Comparison of ENCODE assay signal across 8 cellular contexts in the genomic region with DNA sequence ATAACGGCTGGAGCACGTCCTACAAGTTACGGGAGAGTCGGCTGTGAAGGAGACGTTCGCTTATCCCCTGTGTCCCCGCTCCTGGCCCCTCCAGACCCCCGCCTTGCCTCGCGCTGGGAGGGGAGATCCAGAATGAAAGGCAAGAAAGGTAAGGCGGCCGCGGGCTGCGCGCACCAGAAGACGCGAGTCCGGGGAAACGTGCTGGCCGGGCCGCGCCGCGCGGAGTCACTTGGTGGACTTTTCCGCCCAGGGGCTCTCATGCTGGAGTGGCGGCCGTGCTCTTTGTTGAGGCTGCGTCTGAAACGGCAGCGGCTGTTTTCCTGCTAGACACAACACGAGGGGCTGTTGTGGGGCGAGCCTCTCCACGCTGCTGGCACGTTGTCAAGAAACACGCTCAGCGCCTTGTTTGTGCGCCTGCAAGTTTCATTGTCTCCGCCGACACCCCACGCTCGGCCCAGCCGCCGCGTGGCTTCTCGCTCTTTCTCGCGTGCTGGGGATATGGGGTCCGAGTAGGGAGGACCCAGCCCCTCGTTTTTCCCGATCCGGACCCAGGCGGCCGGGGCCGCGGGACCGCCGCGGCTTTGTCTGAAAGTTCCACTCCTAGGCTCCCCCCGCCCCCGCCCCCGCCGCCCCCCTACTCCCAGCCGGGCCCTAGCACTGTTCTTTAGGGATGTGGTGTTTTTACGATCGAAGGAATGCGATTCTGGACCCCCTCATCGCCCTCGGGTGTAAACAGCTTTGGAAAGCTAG. TPM values are rescaled to one million over a fixed set of nuclear protein-coding genes. Genes with fewer than 3 reads are reported as not detected.
DNase-seq lines count a peak whose midpoint lies in the region; ATAC-seq and TF ChIP-seq lines count a peak whose summit lies in the region.

No MANE protein-coding gene starts in this region.

- no peaks in the 10 kb centered on the region for H3K9me3 ChIP-seq in MM.1S (replicated peaks; ENCODE audit: insufficient read depth, low read length)
- no peaks in the 10 kb centered on the region for H3K9me3 ChIP-seq in ectodermal cell (ENCODE audit: control insufficient read depth, low read length)
- no peaks in the 10 kb centered on the region for H3K9me3 ChIP-seq in mesenchymal stem cell (ENCODE audit: control insufficient read depth, low read length)

- H3K9me2 ChIP-seq in MM.1S (replicated peaks; ENCODE audit: insufficient read depth, low read length) = no peaks in the 10 kb centered on the region

- H3K4me2 ChIP-seq in MM.1S (ENCODE audit: low read depth, low read length) (peak overlapping the region; percentile 52; the same call in 1 of the 2 replicates), mesenchymal stem cell (ENCODE audit: low read length, poor library complexity, severe bottlenecking) (peak overlapping the region; percentile 59)

- H3K4me1 ChIP-seq in MM.1S (ENCODE audit: low read length) = peaks cover 12% of the 10 kb centered on the region
- peaks cover 17% of the 10 kb centered on the region for H3K4me1 ChIP-seq in ectodermal cell (ENCODE audit: control insufficient read depth, insufficient read depth, low read length)
- H3K4me1 ChIP-seq in mesenchymal stem cell (ENCODE audit: control insufficient read depth, insufficient read depth, low read depth, low read length) = no peaks in the 10 kb centered on the region

- WGBS in ectodermal cell, 2 experiments = 0% methylated on average over 65 to 69 of the region's 69 CpGs
- WGBS in mesenchymal stem cell = under 1% methylated on average over 41 of the region's 69 CpGs

- no peaks in the 10 kb centered on the region for H3K9me3 Mint-ChIP-seq in activated CD4-positive, alpha-beta memory T cell treated with anti-CD3 and anti-CD28 coated beads, Interleukin-2, amount 10 ng/mL, durations not matched to agents 7 days and 5 days

- H3K4ac ChIP-seq in mesenchymal stem cell (ENCODE audit: low read depth in 1 of 2, low read length in 2 of 2) = peak overlapping the region; percentile 81 to 89

- H2BK15ac ChIP-seq in mesenchymal stem cell (ENCODE audit: low read depth, poor library complexity, severe bottlenecking) = peak overlapping the region; percentile 75

- H4K20me1 ChIP-seq in MM.1S (ENCODE audit: insufficient read depth, low read length) = no peaks in the 10 kb centered on the region

- H4K91ac ChIP-seq in mesenchymal stem cell (ENCODE audit: low read length) = peak overlapping the region; percentile 97

- H4K8ac ChIP-seq in mesenchymal stem cell (ENCODE audit: low read length) = peak overlapping the region; percentile 83

- H3K23ac ChIP-seq in mesenchymal stem cell (ENCODE audit: low read length in 2 of 2) = peak overlapping the region; percentile 29 to 74

- POLR2A ChIA-PET in activated CD4-positive, alpha-beta memory T cell treated with anti-CD3 and anti-CD28 coated beads, Interleukin-2, amount 10 ng/mL, durations not matched to agents 7 days and 5 days (lab: Charles Lee) = interaction anchor here (0.8 to 10.9 kb wide), 13 partner anchors 9 to 212 kb away, joined by 3 to 143 read pairs (median 4); no protein-coding TSS in a partner anchor

- H2BK12ac ChIP-seq in mesenchymal stem cell (ENCODE audit: low read length in 2 of 2) = peak overlapping the region; percentile 52 to 95

- H2BK5ac ChIP-seq in mesenchymal stem cell (ENCODE audit: low read depth, low read length, poor library complexity, severe bottlenecking) = peak overlapping the region; percentile 58

- H3K9ac ChIP-seq in MM.1S (ENCODE audit: low read length) (no peak overlapping the region), mesenchymal stem cell (ENCODE audit: low read length) (peak overlapping the region; percentile 100)

- no peak overlapping the region for H3K27ac ChIP-seq in MM.1S (ENCODE audit: low read length)
- peak overlapping the region; percentile 87 for H3K27ac ChIP-seq in ectodermal cell (ENCODE audit: insufficient read depth, low read depth, low read length, poor library complexity, severe bottlenecking)
- peak overlapping the region; percentile 97 for H3K27ac ChIP-seq in mesenchymal stem cell (ENCODE audit: low read length, poor library complexity, severe bottlenecking)

- peak overlapping the region; percentile 11; the same call in 1 of the 2 replicates for H3K4me3 ChIP-seq in MM.1S (ENCODE audit: low read length)
- peak overlapping the region; percentile 92 for H3K4me3 ChIP-seq in ectodermal cell (ENCODE audit: insufficient read depth, low read depth, low read length)
- H3K4me3 ChIP-seq in mesenchymal stem cell (ENCODE audit: insufficient read depth in 1 of 2, low read depth in 1 of 2, low read length in 2 of 2) = peak overlapping the region; percentile 91 to 96

- ATAC-seq in GM19467 (IDR thresholded peaks at IDR 0.05; ENCODE audit: unreplicated experiment) (no peak), esophagus mucosa (no peak)

- H3K36me3 ChIP-seq in MM.1S (replicated peaks; ENCODE audit: insufficient read depth, low read length) (no peaks in the 10 kb centered on the region), ectodermal cell (ENCODE audit: control insufficient read depth, insufficient read depth, low read length) (no peaks in the 10 kb centered on the region), mesenchymal stem cell (ENCODE audit: control insufficient read depth in 1 of 2, insufficient read depth in 2 of 2, low read depth in 1 of 2, low read length in 2 of 2) (no peaks in the 10 kb centered on the region)

- H3K4me3 Mint-ChIP-seq in activated CD4-positive, alpha-beta memory T cell treated with anti-CD3 and anti-CD28 coated beads, Interleukin-2, amount 10 ng/mL, durations not matched to agents 7 days and 5 days = peak overlapping the region; percentile 92

- no peaks in the 10 kb centered on the region for H3K27me3 Mint-ChIP-seq in activated CD4-positive, alpha-beta memory T cell treated with anti-CD3 and anti-CD28 coated beads, Interleukin-2, amount 10 ng/mL, durations not matched to agents 7 days and 5 days

- no peak for TF ChIP-seq CTCF in MM.1S (IDR thresholded peaks at IDR 0.05; ENCODE audit: low read length)

- peak overlapping the region; percentile 71 for H2BK120ac ChIP-seq in mesenchymal stem cell (ENCODE audit: low read depth, low read length)

- no peak overlapping the region for H2AFZ ChIP-seq in MM.1S (ENCODE audit: low read length)
- H2AFZ ChIP-seq in mesenchymal stem cell (ENCODE audit: low read depth, low read length) = no peak overlapping the region

- peak; percentile 57 for DNase-seq in COR-L47 (lab: John Stamatoyannopoulos, UW)
- DNase-seq in MM.1S = no peak
- peak; percentile 66 for DNase-seq in activated CD4-positive, alpha-beta memory T cell treated with anti-CD3 and anti-CD28 coated beads, Interleukin-2, amount 10 ng/mL, durations not matched to agents 7 days and 5 days
- peak; percentile 82 for DNase-seq in mesenchymal stem cell
- DNase-seq in stimulated activated CD8-positive, alpha-beta memory T cell treated with anti-CD3 and anti-CD28 coated beads, Interleukin-15, amount 100 ng/mL, for 1 hour (ENCODE audit: low read depth) = peak; percentile 41

- H3K79me2 ChIP-seq in MM.1S (ENCODE audit: low read length) = no peaks in the 10 kb centered on the region

- CTCF ChIA-PET in activated CD4-positive, alpha-beta memory T cell treated with anti-CD3 and anti-CD28 coated beads, Interleukin-2, amount 10 ng/mL, durations not matched to agents 7 days and 5 days (lab: Charles Lee) = interaction anchor here (1.8 to 8.8 kb wide), 2 partner anchors 135 to 145 kb away, joined by 7 to 75 read pairs; no protein-coding TSS in a partner anchor

- peaks cover 2% of the 10 kb centered on the region for H3K79me1 ChIP-seq in mesenchymal stem cell (replicated peaks; ENCODE audit: low read length, poor library complexity, severe bottlenecking)

- peak overlapping the region; percentile 96 for H3K27ac Mint-ChIP-seq in activated CD4-positive, alpha-beta memory T cell treated with anti-CD3 and anti-CD28 coated beads, Interleukin-2, amount 10 ng/mL, durations not matched to agents 7 days and 5 days

- H3K14ac ChIP-seq in mesenchymal stem cell (ENCODE audit: low read length in 2 of 2) = peak overlapping the region; percentile 29 to 73

- H3F3A ChIP-seq in MM.1S (ENCODE audit: insufficient read depth, low read length) = peaks cover 34% of the 10 kb centered on the region

- peak overlapping the region; percentile 89 to 96 for H3K18ac ChIP-seq in mesenchymal stem cell (ENCODE audit: low read depth in 1 of 2, low read length in 2 of 2)

- peaks cover 61% of the 10 kb centered on the region for H3K27me3 ChIP-seq in MM.1S (replicated peaks; ENCODE audit: insufficient read depth, low read length)
- H3K27me3 ChIP-seq in ectodermal cell (ENCODE audit: control insufficient read depth, insufficient read depth, low read length, poor library complexity, severe bottlenecking) = no peaks in the 10 kb centered on the region
- no peaks in the 10 kb centered on the region for H3K27me3 ChIP-seq in mesenchymal stem cell (ENCODE audit: control insufficient read depth in 1 of 2, insufficient read depth in 1 of 2, low read length in 2 of 2)

- H3K4me1 Mint-ChIP-seq in activated CD4-positive, alpha-beta memory T cell treated with anti-CD3 and anti-CD28 coated beads, Interleukin-2, amount 10 ng/mL, durations not matched to agents 7 days and 5 days = peaks cover 47% of the 10 kb centered on the region

- H2AK5ac ChIP-seq in mesenchymal stem cell (ENCODE audit: low read length, severe bottlenecking) = no peak overlapping the region

- peaks cover 10% of the 10 kb centered on the region for H3K36me3 Mint-ChIP-seq in activated CD4-positive, alpha-beta memory T cell treated with anti-CD3 and anti-CD28 coated beads, Interleukin-2, amount 10 ng/mL, durations not matched to agents 7 days and 5 days (ENCODE audit: low read depth)

RNA-seq across cellular contexts. Expression of a gene that starts 0.6 kb away (rescaled TPM):
- total RNA-seq in activated CD4-positive, alpha-beta memory T cell treated with anti-CD3 and anti-CD28 coated beads, Interleukin-2, amount 10 ng/mL, durations not matched to agents 7 days and 5 days = 10 to 100 TPM; 23.3 to 24.7 TPM
- 177 TPM for polyA plus RNA-seq in ectodermal cell (2013, experiment 1 of 4)
- polyA plus RNA-seq in ectodermal cell (2013, experiment 2 of 4) = 192 TPM
- 175 TPM for polyA plus RNA-seq in ectodermal cell (2013, experiment 3 of 4)
- polyA plus RNA-seq in ectodermal cell (2013, experiment 4 of 4) = 186 TPM
- 69.8 TPM for polyA plus RNA-seq in mesenchymal stem cell (2013, experiment 1 of 2)
- 65.2 TPM for polyA plus RNA-seq in mesenchymal stem cell (2013, experiment 2 of 2)
- 22.4 TPM for total RNA-seq in esophagus mucosa

Comparison
In these comparisons a context has a peak if more than half of its experiments do, and no peak if none do; other contexts are left out.
1. H3K4me3 ChIP-seq: peak in every context shown above with its lines; median percentile 94 in mesenchymal stem cell; 92 in ectodermal cell; 11 in MM.1S.